In the genomic region with DNA sequence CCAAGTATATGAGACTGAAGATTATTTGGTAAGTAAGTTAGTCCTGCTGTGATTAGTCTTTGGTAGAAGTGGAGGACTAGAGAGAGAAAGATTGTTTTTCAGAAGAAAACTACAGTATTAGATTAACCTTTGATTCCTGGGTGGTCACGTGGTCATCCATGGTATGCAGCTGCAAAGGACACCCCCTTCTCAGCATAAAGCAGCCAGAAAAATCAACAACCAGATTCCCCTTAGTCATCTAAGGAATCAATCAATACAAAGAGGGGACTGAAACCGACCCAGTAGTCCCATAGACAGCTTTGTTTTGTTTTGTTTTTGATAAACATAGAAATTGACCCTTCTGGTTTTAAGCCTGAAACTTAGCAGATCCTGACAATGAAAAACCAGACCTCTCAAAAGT, we compare ENCODE assay signal across 1 cellular context.
TF ChIP-seq lines count a peak whose summit lies in the region.

No MANE protein-coding gene starts in this region.

TF ChIP-seq in HepG2, 621 proteins besides CTCF, POLR2A, EP300 and RAD21 (continued from another document):
- TF ChIP-seq, protein P1, sequence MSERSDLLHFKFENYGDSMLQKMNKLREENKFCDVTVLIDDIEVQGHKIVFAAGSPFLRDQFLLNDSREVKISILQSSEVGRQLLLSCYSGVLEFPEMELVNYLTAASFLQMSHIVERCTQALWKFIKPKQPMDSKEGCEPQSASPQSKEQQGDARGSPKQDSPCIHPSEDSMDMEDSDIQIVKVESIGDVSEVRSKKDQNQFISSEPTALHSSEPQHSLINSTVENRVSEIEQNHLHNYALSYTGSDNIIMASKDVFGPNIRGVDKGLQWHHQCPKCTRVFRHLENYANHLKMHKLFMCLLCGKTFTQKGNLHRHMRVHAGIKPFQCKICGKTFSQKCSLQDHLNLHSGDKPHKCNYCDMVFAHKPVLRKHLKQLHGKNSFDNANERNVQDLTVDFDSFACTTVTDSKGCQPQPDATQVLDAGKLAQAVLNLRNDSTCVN (CRISPR knock-in tag; IDR thresholded peaks at IDR 0.05; ENCODE audit: borderline replicate concordance): no peak
- TF ChIP-seq, protein P2, sequence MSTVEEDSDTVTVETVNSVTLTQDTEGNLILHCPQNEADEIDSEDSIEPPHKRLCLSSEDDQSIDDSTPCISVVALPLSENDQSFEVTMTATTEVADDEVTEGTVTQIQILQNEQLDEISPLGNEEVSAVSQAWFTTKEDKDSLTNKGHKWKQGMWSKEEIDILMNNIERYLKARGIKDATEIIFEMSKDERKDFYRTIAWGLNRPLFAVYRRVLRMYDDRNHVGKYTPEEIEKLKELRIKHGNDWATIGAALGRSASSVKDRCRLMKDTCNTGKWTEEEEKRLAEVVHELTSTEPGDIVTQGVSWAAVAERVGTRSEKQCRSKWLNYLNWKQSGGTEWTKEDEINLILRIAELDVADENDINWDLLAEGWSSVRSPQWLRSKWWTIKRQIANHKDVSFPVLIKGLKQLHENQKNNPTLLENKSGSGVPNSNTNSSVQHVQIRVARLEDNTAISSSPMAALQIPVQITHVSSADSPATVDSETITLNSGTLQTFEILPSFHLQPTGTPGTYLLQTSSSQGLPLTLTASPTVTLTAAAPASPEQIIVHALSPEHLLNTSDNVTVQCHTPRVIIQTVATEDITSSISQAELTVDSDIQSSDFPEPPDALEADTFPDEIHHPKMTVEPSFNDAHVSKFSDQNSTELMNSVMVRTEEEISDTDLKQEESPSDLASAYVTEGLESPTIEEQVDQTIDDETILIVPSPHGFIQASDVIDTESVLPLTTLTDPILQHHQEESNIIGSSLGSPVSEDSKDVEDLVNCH (CRISPR knock-in tag; IDR thresholded peaks at IDR 0.05): no peak
- TF ChIP-seq, protein P3, sequence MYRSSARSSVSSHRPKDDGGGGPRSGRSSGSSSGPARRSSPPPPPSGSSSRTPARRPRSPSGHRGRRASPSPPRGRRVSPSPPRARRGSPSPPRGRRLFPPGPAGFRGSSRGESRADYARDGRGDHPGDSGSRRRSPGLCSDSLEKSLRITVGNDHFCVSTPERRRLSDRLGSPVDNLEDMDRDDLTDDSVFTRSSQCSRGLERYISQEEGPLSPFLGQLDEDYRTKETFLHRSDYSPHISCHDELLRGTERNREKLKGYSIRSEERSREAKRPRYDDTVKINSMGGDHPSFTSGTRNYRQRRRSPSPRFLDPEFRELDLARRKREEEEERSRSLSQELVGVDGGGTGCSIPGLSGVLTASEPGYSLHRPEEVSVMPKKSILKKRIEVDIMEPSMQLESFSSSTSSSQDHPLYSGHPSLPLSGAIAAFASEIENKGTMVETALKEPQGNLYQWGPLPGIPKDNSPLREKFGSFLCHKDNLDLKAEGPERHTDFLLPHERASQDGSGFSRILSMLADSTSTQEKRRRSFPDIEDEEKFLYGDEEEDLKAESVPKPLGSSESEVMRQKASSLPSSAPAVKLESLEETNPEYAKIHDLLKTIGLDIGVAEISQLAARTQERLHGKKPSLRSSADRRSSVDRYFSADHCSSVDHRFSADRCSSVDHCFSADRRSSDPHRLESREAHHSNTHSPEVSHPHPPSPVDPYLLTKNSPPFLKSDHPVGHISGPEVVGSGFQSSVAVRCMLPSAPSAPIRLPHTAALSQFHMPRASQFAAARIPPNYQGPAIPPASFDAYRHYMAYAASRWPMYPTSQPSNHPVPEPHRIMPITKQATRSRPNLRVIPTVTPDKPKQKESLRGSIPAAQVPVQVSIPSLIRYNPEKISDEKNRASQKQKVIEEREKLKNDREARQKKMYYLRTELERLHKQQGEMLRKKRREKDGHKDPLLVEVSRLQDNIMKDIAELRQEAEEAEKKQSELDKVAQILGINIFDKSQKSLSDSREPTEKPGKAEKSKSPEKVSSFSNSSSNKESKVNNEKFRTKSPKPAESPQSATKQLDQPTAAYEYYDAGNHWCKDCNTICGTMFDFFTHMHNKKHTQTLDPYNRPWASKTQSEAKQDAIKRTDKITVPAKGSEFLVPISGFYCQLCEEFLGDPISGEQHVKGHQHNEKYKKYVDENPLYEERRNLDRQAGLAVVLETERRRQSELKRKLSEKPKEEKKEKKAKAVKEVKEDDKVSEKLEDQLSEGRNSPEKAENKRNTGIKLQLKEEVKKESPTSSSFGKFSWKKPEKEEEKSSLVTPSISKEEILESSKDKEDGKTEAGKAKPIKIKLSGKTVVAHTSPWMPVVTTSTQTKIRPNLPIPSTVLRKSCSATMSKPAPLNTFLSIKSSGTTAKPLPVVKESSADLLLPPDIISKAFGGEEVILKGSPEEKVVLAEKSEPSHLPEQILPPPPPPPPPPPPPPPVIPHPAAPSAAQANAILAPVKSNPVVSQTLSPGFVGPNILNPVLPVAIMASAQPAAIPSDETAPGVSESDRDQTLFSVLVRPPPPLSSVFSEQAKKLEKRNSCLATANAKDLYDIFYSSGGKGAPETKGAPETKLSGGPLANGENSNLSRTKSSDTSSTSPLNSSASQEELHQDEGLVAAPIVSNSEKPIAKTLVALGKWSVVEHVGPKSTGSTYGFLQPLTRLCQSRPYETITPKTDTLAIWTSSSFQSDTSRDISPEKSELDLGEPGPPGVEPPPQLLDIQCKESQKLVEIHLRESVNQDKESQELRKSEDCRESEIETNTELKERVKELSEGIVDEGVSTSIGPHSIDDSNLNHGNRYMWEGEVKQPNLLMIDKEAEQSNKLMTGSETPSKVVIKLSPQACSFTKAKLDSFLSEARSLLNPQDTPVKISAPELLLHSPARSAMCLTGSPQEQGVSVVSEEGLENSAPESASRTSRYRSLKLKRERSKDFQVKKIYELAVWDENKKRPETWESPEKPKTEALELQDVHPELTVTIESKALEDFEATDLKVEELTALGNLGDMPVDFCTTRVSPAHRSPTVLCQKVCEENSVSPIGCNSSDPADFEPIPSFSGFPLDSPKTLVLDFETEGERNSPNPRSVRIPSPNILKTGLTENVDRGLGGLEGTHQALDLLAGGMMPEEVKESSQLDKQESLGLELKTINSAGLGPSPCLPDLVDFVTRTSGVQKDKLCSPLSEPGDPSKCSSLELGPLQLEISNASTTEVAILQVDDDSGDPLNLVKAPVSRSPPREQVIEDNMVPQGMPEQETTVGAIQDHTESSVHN (CRISPR knock-in tag; IDR thresholded peaks at IDR 0.05): no peak
- TF ChIP-seq, protein P4, sequence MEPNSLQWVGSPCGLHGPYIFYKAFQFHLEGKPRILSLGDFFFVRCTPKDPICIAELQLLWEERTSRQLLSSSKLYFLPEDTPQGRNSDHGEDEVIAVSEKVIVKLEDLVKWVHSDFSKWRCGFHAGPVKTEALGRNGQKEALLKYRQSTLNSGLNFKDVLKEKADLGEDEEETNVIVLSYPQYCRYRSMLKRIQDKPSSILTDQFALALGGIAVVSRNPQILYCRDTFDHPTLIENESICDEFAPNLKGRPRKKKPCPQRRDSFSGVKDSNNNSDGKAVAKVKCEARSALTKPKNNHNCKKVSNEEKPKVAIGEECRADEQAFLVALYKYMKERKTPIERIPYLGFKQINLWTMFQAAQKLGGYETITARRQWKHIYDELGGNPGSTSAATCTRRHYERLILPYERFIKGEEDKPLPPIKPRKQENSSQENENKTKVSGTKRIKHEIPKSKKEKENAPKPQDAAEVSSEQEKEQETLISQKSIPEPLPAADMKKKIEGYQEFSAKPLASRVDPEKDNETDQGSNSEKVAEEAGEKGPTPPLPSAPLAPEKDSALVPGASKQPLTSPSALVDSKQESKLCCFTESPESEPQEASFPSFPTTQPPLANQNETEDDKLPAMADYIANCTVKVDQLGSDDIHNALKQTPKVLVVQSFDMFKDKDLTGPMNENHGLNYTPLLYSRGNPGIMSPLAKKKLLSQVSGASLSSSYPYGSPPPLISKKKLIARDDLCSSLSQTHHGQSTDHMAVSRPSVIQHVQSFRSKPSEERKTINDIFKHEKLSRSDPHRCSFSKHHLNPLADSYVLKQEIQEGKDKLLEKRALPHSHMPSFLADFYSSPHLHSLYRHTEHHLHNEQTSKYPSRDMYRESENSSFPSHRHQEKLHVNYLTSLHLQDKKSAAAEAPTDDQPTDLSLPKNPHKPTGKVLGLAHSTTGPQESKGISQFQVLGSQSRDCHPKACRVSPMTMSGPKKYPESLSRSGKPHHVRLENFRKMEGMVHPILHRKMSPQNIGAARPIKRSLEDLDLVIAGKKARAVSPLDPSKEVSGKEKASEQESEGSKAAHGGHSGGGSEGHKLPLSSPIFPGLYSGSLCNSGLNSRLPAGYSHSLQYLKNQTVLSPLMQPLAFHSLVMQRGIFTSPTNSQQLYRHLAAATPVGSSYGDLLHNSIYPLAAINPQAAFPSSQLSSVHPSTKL (CRISPR knock-in tag; IDR thresholded peaks at IDR 0.05): 0 out of 2 replicates have a peak, but pooled peaks have one; percentile 35
- TF ChIP-seq, protein P5, sequence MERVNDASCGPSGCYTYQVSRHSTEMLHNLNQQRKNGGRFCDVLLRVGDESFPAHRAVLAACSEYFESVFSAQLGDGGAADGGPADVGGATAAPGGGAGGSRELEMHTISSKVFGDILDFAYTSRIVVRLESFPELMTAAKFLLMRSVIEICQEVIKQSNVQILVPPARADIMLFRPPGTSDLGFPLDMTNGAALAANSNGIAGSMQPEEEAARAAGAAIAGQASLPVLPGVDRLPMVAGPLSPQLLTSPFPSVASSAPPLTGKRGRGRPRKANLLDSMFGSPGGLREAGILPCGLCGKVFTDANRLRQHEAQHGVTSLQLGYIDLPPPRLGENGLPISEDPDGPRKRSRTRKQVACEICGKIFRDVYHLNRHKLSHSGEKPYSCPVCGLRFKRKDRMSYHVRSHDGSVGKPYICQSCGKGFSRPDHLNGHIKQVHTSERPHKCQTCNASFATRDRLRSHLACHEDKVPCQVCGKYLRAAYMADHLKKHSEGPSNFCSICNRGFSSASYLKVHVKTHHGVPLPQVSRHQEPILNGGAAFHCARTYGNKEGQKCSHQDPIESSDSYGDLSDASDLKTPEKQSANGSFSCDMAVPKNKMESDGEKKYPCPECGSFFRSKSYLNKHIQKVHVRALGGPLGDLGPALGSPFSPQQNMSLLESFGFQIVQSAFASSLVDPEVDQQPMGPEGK (CRISPR knock-in tag; IDR thresholded peaks at IDR 0.05): peak; percentile 18; the same call in 1 of the 2 replicates
- TF ChIP-seq, protein P6, sequence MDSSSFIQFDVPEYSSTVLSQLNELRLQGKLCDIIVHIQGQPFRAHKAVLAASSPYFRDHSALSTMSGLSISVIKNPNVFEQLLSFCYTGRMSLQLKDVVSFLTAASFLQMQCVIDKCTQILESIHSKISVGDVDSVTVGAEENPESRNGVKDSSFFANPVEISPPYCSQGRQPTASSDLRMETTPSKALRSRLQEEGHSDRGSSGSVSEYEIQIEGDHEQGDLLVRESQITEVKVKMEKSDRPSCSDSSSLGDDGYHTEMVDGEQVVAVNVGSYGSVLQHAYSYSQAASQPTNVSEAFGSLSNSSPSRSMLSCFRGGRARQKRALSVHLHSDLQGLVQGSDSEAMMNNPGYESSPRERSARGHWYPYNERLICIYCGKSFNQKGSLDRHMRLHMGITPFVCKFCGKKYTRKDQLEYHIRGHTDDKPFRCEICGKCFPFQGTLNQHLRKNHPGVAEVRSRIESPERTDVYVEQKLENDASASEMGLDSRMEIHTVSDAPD (CRISPR knock-in tag; IDR thresholded peaks at IDR 0.05): no peak
- TF ChIP-seq, protein P7, sequence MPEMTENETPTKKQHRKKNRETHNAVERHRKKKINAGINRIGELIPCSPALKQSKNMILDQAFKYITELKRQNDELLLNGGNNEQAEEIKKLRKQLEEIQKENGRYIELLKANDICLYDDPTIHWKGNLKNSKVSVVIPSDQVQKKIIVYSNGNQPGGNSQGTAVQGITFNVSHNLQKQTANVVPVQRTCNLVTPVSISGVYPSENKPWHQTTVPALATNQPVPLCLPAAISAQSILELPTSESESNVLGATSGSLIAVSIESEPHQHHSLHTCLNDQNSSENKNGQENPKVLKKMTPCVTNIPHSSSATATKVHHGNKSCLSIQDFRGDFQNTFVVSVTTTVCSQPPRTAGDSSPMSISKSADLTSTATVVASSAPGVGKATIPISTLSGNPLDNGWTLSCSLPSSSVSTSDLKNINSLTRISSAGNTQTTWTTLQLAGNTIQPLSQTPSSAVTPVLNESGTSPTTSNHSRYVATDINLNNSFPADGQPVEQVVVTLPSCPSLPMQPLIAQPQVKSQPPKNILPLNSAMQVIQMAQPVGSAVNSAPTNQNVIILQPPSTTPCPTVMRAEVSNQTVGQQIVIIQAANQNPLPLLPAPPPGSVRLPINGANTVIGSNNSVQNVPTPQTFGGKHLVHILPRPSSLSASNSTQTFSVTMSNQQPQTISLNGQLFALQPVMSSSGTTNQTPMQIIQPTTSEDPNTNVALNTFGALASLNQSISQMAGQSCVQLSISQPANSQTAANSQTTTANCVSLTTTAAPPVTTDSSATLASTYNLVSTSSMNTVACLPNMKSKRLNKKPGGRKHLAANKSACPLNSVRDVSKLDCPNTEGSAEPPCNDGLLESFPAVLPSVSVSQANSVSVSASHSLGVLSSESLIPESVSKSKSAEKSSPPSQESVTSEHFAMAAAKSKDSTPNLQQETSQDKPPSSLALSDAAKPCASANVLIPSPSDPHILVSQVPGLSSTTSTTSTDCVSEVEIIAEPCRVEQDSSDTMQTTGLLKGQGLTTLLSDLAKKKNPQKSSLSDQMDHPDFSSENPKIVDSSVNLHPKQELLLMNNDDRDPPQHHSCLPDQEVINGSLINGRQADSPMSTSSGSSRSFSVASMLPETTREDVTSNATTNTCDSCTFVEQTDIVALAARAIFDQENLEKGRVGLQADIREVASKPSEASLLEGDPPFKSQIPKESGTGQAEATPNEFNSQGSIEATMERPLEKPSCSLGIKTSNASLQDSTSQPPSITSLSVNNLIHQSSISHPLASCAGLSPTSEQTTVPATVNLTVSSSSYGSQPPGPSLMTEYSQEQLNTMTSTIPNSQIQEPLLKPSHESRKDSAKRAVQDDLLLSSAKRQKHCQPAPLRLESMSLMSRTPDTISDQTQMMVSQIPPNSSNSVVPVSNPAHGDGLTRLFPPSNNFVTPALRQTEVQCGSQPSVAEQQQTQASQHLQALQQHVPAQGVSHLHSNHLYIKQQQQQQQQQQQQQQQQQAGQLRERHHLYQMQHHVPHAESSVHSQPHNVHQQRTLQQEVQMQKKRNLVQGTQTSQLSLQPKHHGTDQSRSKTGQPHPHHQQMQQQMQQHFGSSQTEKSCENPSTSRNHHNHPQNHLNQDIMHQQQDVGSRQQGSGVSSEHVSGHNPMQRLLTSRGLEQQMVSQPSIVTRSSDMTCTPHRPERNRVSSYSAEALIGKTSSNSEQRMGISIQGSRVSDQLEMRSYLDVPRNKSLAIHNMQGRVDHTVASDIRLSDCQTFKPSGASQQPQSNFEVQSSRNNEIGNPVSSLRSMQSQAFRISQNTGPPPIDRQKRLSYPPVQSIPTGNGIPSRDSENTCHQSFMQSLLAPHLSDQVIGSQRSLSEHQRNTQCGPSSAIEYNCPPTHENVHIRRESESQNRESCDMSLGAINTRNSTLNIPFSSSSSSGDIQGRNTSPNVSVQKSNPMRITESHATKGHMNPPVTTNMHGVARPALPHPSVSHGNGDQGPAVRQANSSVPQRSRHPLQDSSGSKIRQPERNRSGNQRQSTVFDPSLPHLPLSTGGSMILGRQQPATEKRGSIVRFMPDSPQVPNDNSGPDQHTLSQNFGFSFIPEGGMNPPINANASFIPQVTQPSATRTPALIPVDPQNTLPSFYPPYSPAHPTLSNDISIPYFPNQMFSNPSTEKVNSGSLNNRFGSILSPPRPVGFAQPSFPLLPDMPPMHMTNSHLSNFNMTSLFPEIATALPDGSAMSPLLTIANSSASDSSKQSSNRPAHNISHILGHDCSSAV (CRISPR knock-in tag; IDR thresholded peaks at IDR 0.05; ENCODE audit: borderline replicate concordance): no peak
- TF ChIP-seq SIN3B (IDR thresholded peaks at IDR 0.05; ENCODE audit: low read length) (no peak), ZNF484 (CRISPR knock-in tag; IDR thresholded peaks at IDR 0.05; ENCODE audit: borderline replicate concordance, low read depth) (no peak), ZNF333 (CRISPR knock-in tag; IDR thresholded peaks at IDR 0.05; ENCODE audit: borderline replicate concordance) (no peak), PITX1 (CRISPR knock-in tag; IDR thresholded peaks at IDR 0.05) (peak; percentile 40; the same call in 1 of the 2 replicates), ZFP62 (CRISPR knock-in tag; IDR thresholded peaks at IDR 0.05) (no peak), GZF1 (CRISPR knock-in tag; IDR thresholded peaks at IDR 0.05) (no peak)
TF ChIP-seq in HepG2: peak in this region for 30.
